ENCODE assay signal across 10 cellular contexts in the genomic region with DNA sequence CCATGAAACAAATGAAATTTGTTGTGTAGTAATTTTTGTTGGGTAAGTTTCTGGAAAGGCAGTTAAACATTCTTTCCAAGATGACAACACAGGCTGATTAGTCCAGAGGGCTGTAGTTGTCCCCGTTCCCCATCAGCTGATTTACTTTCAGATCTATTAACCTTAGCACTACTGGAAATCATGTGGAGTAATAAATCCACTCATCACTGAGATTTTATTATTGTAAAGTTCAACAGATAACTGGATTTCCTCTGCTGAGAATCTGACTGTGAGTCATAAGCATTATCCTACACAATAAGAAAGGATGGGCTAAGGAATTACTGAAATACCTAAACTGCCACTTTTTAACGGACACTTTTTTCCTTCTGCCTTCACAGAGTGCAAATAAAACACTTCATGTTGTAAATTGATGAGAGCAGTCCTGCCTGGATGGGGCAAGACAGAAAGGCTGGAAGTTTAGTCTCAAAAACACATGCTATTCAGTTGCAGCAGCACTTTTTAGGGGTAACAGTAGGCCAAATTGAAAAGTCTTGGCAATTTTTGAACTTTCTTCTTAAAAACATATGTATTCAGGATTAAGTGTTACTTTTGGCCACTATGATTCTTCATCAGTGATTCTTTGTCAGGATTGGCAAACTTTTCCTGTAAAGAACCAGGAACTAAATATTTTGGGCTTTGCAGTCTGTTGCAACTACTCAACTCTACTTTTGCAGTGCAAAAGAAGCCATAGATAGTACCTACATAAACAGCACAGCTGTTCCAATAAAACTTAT. TPM values are rescaled to one million over a fixed set of nuclear protein-coding genes. Genes with fewer than 3 reads are reported as not detected.
DNase-seq lines count a peak whose midpoint lies in the region; ATAC-seq and TF ChIP-seq lines count a peak whose summit lies in the region.
"Had no signal": no experiment of that assay in that cellular context is flagged by ENCODE, and none has a peak within 500 bp of the region (broad histone marks: within the 10 kb centered on the region; RNA-seq: fewer than 3 reads in every experiment).

No MANE protein-coding gene starts in this region.

- H3K27me3 Mint-ChIP-seq in type B pancreatic cell, result no peaks in the 10 kb centered on the region

- no peak for ATAC-seq in HG02981 (IDR thresholded peaks at IDR 0.05; ENCODE audit: unreplicated experiment)
- ATAC-seq in HG03520 (IDR thresholded peaks at IDR 0.05; ENCODE audit: unreplicated experiment), result no peak

- peaks cover 22% of the 10 kb centered on the region for H3K4me1 Mint-ChIP-seq in type B pancreatic cell (ENCODE audit: unreplicated experiment)

- H3K9me3 ChIP-seq in colonic mucosa, result no peaks in the 10 kb centered on the region

- peak overlapping the region; percentile 5 to 39 for H3K9ac ChIP-seq in colonic mucosa (ENCODE audit: low read depth in 2 of 2, low read length in 2 of 2)

- no peaks in the 10 kb centered on the region for H3K9me3 Mint-ChIP-seq in type B pancreatic cell

- H3K36me3 ChIP-seq in colonic mucosa, result no peaks in the 10 kb centered on the region

- H3K4me1 ChIP-seq in colonic mucosa, result peaks cover 3% of the 10 kb centered on the region

- H3K36me3 Mint-ChIP-seq in type B pancreatic cell, result no peaks in the 10 kb centered on the region

- H3K4me3 ChIP-seq in colonic mucosa, result no peak overlapping the region

- TF ChIP-seq CTCF in colonic mucosa (IDR thresholded peaks at IDR 0.05), result no peak
- TF ChIP-seq CTCF in type B pancreatic cell (conservative IDR thresholded peaks at IDR 0.05), result no peak

- DNase-seq in DMS 273 (lab: John Stamatoyannopoulos, UW; ENCODE audit: unreplicated experiment) (peak; percentile 36), DMS 273 treated with DMSO at 0.1 percent for 48 hours (lab: John Stamatoyannopoulos, UW) (no peak), colonic mucosa (no peak), medulla oblongata (ENCODE audit: extremely low spot score) (peak; percentile 53), type B pancreatic cell (ENCODE audit: extremely low spot score, unreplicated experiment) (no peak), COLO668 (lab: John Stamatoyannopoulos, UW; ENCODE audit: unreplicated experiment) (no peak)
- DNase-seq: activated CD4-positive, alpha-beta T cell treated with anti-CD3 and anti-CD28 coated beads for 1 hour had no signal

- H3K27ac Mint-ChIP-seq in type B pancreatic cell, result peak overlapping the region; percentile 31

- intact Hi-C loops in colonic mucosa (cut with DNase I), result no loop called here

- H3K27me3 ChIP-seq in colonic mucosa, result no peaks in the 10 kb centered on the region

- no peak overlapping the region for H3K4me3 Mint-ChIP-seq in type B pancreatic cell

- H3K27ac ChIP-seq in colonic mucosa, result peak overlapping the region; percentile 75
- H3K27ac ChIP-seq: 22Rv1 had no signal

RNA-seq across cellular contexts. Expression of gene STOM, which starts 7.1 kb away (rescaled TPM):
- total RNA-seq in colonic mucosa, result 100 to 1,000 TPM in 1 of 2 donors, 10 to 100 TPM in 1; 58.7 to 110 TPM
- total RNA-seq in type B pancreatic cell (ENCODE audit: low replicate concordance), result 30.7 and 35.3 TPM in 2 replicates

Comparison
In these comparisons a context has a peak if more than half of its experiments do, and no peak if none do; other contexts are left out.
1. DNase-seq: peak in DMS 273 (single experiment) and medulla oblongata (single experiment); none in DMS 273 treated with DMSO at 0.1 percent for 48 hours (single experiment), colonic mucosa (single experiment), type B pancreatic cell (single experiment) and COLO668 (single experiment).